ENCODE assay signal across 8 cellular contexts in the genomic region with DNA sequence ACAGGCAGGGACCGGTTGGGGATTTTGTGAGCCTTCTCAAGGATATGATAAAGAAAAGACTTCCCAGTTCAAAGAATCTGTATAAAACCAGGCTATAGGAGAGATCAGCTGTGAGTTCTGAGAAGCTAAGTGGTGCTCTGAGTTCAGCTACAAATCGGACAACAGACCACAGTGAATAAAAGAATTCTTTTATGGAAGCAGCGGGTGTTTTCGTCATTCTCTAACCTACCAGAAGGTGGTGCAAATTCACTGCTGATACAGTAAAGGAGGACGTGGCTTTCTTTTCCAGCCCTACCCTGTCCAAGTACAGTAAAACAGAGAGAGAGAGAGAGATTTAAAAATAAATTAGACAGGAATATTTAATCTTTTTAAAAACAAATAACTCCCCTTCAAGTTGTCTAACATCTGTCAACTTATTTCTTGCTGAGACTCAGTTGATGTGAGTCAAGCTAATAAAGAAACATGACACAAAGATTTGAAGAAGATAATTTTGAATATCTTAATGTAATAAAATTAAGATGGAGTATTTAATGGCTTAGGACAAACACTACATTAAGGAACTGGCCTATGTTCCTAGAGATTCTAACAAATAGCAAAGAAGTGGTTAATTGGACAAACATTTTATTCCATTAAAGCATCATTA.
A peak's percentile ranks its signal among the peaks of the same experiment; 100 is the strongest.
DNase-seq lines count a peak whose midpoint lies in the region; ATAC-seq, FAIRE-seq and TF ChIP-seq lines count a peak whose summit lies in the region.

No MANE protein-coding gene starts in this region.

- intact Hi-C loops in CD4-positive, alpha-beta T cell (cut with DNase I, micrococcal nuclease) = loop anchor here (1.0 to 10.0 kb wide), 5 partner anchors 633 to 1253 kb away; partner anchors contain the start of genes C2orf76 (in 1 of the 2) and DBI (in 1 of the 2)
- intact Hi-C loops in esophagus muscularis mucosa (cut with DNase I) = loop anchor here (2.0 kb wide), 1 partner anchor 633 kb away; no protein-coding TSS in a partner anchor

- 8% methylated on average over 5 of the region's 5 CpGs for WGBS in esophagus muscularis mucosa

- H3K9me3 Mint-ChIP-seq in CD4-positive, alpha-beta T cell = no peaks in the 10 kb centered on the region
- H3K9me3 Mint-ChIP-seq in natural killer cell treated with Interleukin-12 subunit alpha and Interleukin-12 subunit beta and Interleukin-15 and Interleukin-18, amount 100 ng/mL, for 72 hours = no peaks in the 10 kb centered on the region

- POLR2A ChIA-PET in CD4-positive, alpha-beta T cell (lab: Charles Lee) = interaction anchor here (1.0 kb wide), 1 partner anchor 89 kb away, joined by 3 read pairs; no protein-coding TSS in a partner anchor

- peak; percentile 93 for FAIRE-seq in TTC549 (lab: Jason Lieb, UNC)

- no peak for TF ChIP-seq EP300 in esophagus muscularis mucosa (IDR thresholded peaks at IDR 0.05)

- no peak overlapping the region for H3K27ac ChIP-seq in CD4-positive, alpha-beta T cell (ENCODE audit: low read depth, low read length)
- H3K27ac ChIP-seq in esophagus muscularis mucosa (replicated peaks in 1 of 4) = no peak overlapping the region

- no peaks in the 10 kb centered on the region for H3K36me3 ChIP-seq in esophagus muscularis mucosa

- no peaks in the 10 kb centered on the region for H3K36me3 Mint-ChIP-seq in CD4-positive, alpha-beta T cell (ENCODE audit: low read depth)
- H3K36me3 Mint-ChIP-seq in natural killer cell treated with Interleukin-12 subunit alpha and Interleukin-12 subunit beta and Interleukin-15 and Interleukin-18, amount 100 ng/mL, for 72 hours = no peaks in the 10 kb centered on the region

- peaks cover 28% of the 10 kb centered on the region for H3K4me1 Mint-ChIP-seq in CD4-positive, alpha-beta T cell (ENCODE audit: low read depth)
- peaks cover 23 to 41% of the 10 kb centered on the region in 2 donors for H3K4me1 Mint-ChIP-seq in natural killer cell treated with Interleukin-12 subunit alpha and Interleukin-12 subunit beta and Interleukin-15 and Interleukin-18, amount 100 ng/mL, for 72 hours (ENCODE audit: low read depth in 2 of 2)

- ATAC-seq in CD4-positive, alpha-beta T cell (ENCODE audit: poor library complexity) = peak; percentile 75
- ATAC-seq in GM18511 (IDR thresholded peaks at IDR 0.05; ENCODE audit: unreplicated experiment) = peak; percentile 43
- peak; percentile 66 for ATAC-seq in HG02973 (IDR thresholded peaks at IDR 0.05; ENCODE audit: unreplicated experiment)
- peak; percentile 67 to 77 for ATAC-seq in natural killer cell treated with Interleukin-12 subunit alpha and Interleukin-12 subunit beta and Interleukin-15 and Interleukin-18, amount 100 ng/mL, for 72 hours

- H3K27ac Mint-ChIP-seq in CD4-positive, alpha-beta T cell = no peak overlapping the region
- H3K27ac Mint-ChIP-seq in natural killer cell treated with Interleukin-12 subunit alpha and Interleukin-12 subunit beta and Interleukin-15 and Interleukin-18, amount 100 ng/mL, for 72 hours = peak overlapping the region; percentile 41 to 85

- H3K27me3 Mint-ChIP-seq in CD4-positive, alpha-beta T cell = peaks cover 78% of the 10 kb centered on the region
- peaks cover 46 to 61% of the 10 kb centered on the region in 2 donors for H3K27me3 Mint-ChIP-seq in natural killer cell treated with Interleukin-12 subunit alpha and Interleukin-12 subunit beta and Interleukin-15 and Interleukin-18, amount 100 ng/mL, for 72 hours

- CTCF ChIA-PET in CD4-positive, alpha-beta T cell (lab: Charles Lee) = interaction anchor here (1.2 to 1.7 kb wide), 5 partner anchors 10 to 641 kb away, joined by 3 to 9 read pairs (median 4); no protein-coding TSS in a partner anchor

- peaks cover 69% of the 10 kb centered on the region for H3K27me3 ChIP-seq in CD4-positive, alpha-beta T cell (ENCODE audit: control insufficient read depth, insufficient read depth, low read length)
- peaks cover 0 to 91% (median 46%) of the 10 kb centered on the region in 4 donors for H3K27me3 ChIP-seq in esophagus muscularis mucosa

- no peaks in the 10 kb centered on the region for H3K9me3 ChIP-seq in CD4-positive, alpha-beta T cell (ENCODE audit: control insufficient read depth, low read length)
- no peaks in the 10 kb centered on the region for H3K9me3 ChIP-seq in esophagus muscularis mucosa

- peak; percentile 87 for TF ChIP-seq CTCF in CD4-positive, alpha-beta T cell (IDR thresholded peaks at IDR 0.05)
- peak; percentile 48 to 62 (median 51) for TF ChIP-seq CTCF in esophagus muscularis mucosa (IDR thresholded peaks at IDR 0.05)

- no peak overlapping the region for H3K4me3 ChIP-seq in esophagus muscularis mucosa

- H3K4me3 Mint-ChIP-seq in CD4-positive, alpha-beta T cell = peak overlapping the region; percentile 12
- peak overlapping the region; percentile 91 for H3K4me3 Mint-ChIP-seq in natural killer cell treated with Interleukin-12 subunit alpha and Interleukin-12 subunit beta and Interleukin-15 and Interleukin-18, amount 100 ng/mL, for 72 hours

- H3K4me1 ChIP-seq in esophagus muscularis mucosa = peaks cover 12 to 18% (median 17%) of the 10 kb centered on the region in 4 donors

- TF ChIP-seq POLR2A in esophagus muscularis mucosa (IDR thresholded peaks at IDR 0.05; ENCODE audit: low read depth) = no peak

- peak in 5 of 10 experiments; percentile 6 to 10 (median 8) for DNase-seq in CD4-positive, alpha-beta T cell
- DNase-seq in NCI-H2081 (lab: John Stamatoyannopoulos, UW) = peak; percentile 59 to 73
- no peak for DNase-seq in esophagus muscularis mucosa (ENCODE audit: extremely low spot score)
- no peak for DNase-seq in natural killer cell treated with Interleukin-12 subunit alpha and Interleukin-12 subunit beta and Interleukin-15 and Interleukin-18, amount 100 ng/mL, for 72 hours (ENCODE audit: low spot score)
- DNase-seq in mesenteric fat pad (ENCODE audit: low spot score) = no peak

Comparison
In these comparisons a context has a peak if more than half of its experiments do, and no peak if none do; other contexts are left out.
1. DNase-seq: peak in NCI-H2081 (2 of 2); none in esophagus muscularis mucosa (single experiment), natural killer cell treated with Interleukin-12 subunit alpha and Interleukin-12 subunit beta and Interleukin-15 and Interleukin-18, amount 100 ng/mL, for 72 hours (single experiment) and mesenteric fat pad (single experiment).
2. Peak in every context shown above with its lines, with median percentiles within 50 percentile points of each other: ATAC-seq.